Comparison of ENCODE assay signal across 11 cellular contexts in genomic region chr10:5943536-5943935, GRCh38. TPM values are rescaled to one million over a fixed set of nuclear protein-coding genes. Genes with fewer than 3 reads are reported as not detected.
DNase-seq lines count a peak whose midpoint lies in the region; ATAC-seq and TF ChIP-seq lines count a peak whose summit lies in the region.
"Had no signal": no experiment of that assay in that cellular context is flagged by ENCODE, and none has a peak within 500 bp of the region (broad histone marks: within the 10 kb centered on the region; RNA-seq: fewer than 3 reads in every experiment).

No MANE protein-coding gene starts in this region.

- H3K9me3 Mint-ChIP-seq in endodermal cell: no peaks in the 10 kb centered on the region
- no peaks in the 10 kb centered on the region for H3K9me3 Mint-ChIP-seq in CD4-positive, alpha-beta T cell
- H3K9me3 Mint-ChIP-seq: activated naive CD4-positive, alpha-beta T cell treated with anti-CD3 and anti-CD28 coated beads, Interleukin-2, amount 10 ng/mL, durations not matched to agents 7 days and 5 days had no signal

- no peak overlapping the region for H3K23ac ChIP-seq in mesenchymal stem cell (ENCODE audit: low read length in 2 of 2)

- POLR2A ChIA-PET in CD4-positive, alpha-beta T cell (lab: Charles Lee): no interaction called here

- no peak overlapping the region for H3K4me3 ChIP-seq in endodermal cell (ENCODE audit: low read length)
- peak overlapping the region in 1 of 2 experiments; percentile 53 for H3K4me3 ChIP-seq in mesenchymal stem cell (ENCODE audit: insufficient read depth in 1 of 2, low read depth in 1 of 2, low read length in 2 of 2)
- H3K4me3 ChIP-seq in testis: no peak overlapping the region
- H3K4me3 ChIP-seq: GM12878 had no signal

- no peak overlapping the region for H3K4me3 Mint-ChIP-seq in endodermal cell
- no peak overlapping the region for H3K4me3 Mint-ChIP-seq in CD4-positive, alpha-beta T cell
- H3K4me3 Mint-ChIP-seq: activated naive CD4-positive, alpha-beta T cell treated with anti-CD3 and anti-CD28 coated beads, Interleukin-2, amount 10 ng/mL, durations not matched to agents 7 days and 5 days had no signal

- no peak overlapping the region for H3K14ac ChIP-seq in mesenchymal stem cell (ENCODE audit: low read length in 2 of 2)

- H3K9ac ChIP-seq in endodermal cell (ENCODE audit: extremely low read depth, low read length, poor library complexity, severe bottlenecking) (no peak overlapping the region), mesenchymal stem cell (ENCODE audit: low read length) (peak overlapping the region; percentile 87)

- H3K27ac Mint-ChIP-seq in endodermal cell: peak overlapping the region; percentile 60
- H3K27ac Mint-ChIP-seq in CD4-positive, alpha-beta T cell: no peak overlapping the region
- H3K27ac Mint-ChIP-seq: activated naive CD4-positive, alpha-beta T cell treated with anti-CD3 and anti-CD28 coated beads, Interleukin-2, amount 10 ng/mL, durations not matched to agents 7 days and 5 days had no signal

- H3K27ac ChIP-seq in endodermal cell (ENCODE audit: low read depth, low read length) (no peak overlapping the region), mesenchymal stem cell (ENCODE audit: low read length, poor library complexity, severe bottlenecking) (no peak overlapping the region), testis (peak overlapping the region; percentile 70 to 80)
- H3K27ac ChIP-seq in CD4-positive, alpha-beta T cell (ENCODE audit: low read depth, low read length): no peak overlapping the region

- TF ChIP-seq POLR2A in testis (IDR thresholded peaks at IDR 0.05): no peak

- no peak for ATAC-seq in CD4-positive, alpha-beta T cell (ENCODE audit: poor library complexity)
- ATAC-seq in HG03460 (IDR thresholded peaks at IDR 0.05; ENCODE audit: unreplicated experiment): no peak
- ATAC-seq: GM12878 had no signal

- CTCF ChIA-PET in CD4-positive, alpha-beta T cell (lab: Charles Lee): no interaction called here

- no peaks in the 10 kb centered on the region for H3K4me1 ChIP-seq in endodermal cell (ENCODE audit: control insufficient read depth, insufficient read depth, low read length)
- peaks cover 6% of the 10 kb centered on the region for H3K4me1 ChIP-seq in mesenchymal stem cell (ENCODE audit: control insufficient read depth, insufficient read depth, low read depth, low read length)
- H3K4me1 ChIP-seq in testis: peaks cover 14% of the 10 kb centered on the region

- TF ChIP-seq CTCF in endodermal cell (conservative IDR thresholded peaks at IDR 0.05): no peak
- TF ChIP-seq CTCF in testis (IDR thresholded peaks at IDR 0.05): no peak
- no peak for TF ChIP-seq CTCF in CD4-positive, alpha-beta T cell (IDR thresholded peaks at IDR 0.05)

- H3K4ac ChIP-seq in mesenchymal stem cell (ENCODE audit: low read depth in 1 of 2, low read length in 2 of 2): peak overlapping the region in 1 of 2 experiments; percentile 68

- H3K9me3 ChIP-seq in endodermal cell (ENCODE audit: control insufficient read depth, low read length): no peaks in the 10 kb centered on the region
- no peaks in the 10 kb centered on the region for H3K9me3 ChIP-seq in mesenchymal stem cell (ENCODE audit: control insufficient read depth, low read length)
- no peaks in the 10 kb centered on the region for H3K9me3 ChIP-seq in testis
- H3K9me3 ChIP-seq in CD4-positive, alpha-beta T cell (ENCODE audit: control insufficient read depth, low read length): no peaks in the 10 kb centered on the region

- DNase-seq in NCI-H146 (lab: John Stamatoyannopoulos, UW): peak; percentile 73
- DNase-seq in endodermal cell: peak; percentile 67
- no peak for DNase-seq in mesenchymal stem cell
- no peak for DNase-seq in testis
- DNase-seq in NCI-H446 (lab: John Stamatoyannopoulos, UW): no peak
- no peak for DNase-seq in CD4-positive, alpha-beta T cell
- no peak for DNase-seq in activated CD4-positive, alpha-beta T cell treated with anti-CD3 and anti-CD28 coated beads, Interleukin-2, amount 50 U/mL, for 4 hours
- DNase-seq: activated naive CD4-positive, alpha-beta T cell treated with anti-CD3 and anti-CD28 coated beads, Interleukin-2, amount 10 ng/mL, durations not matched to agents 7 days and 5 days; stimulated activated CD8-positive, alpha-beta memory T cell treated with anti-CD3 and anti-CD28 coated beads, Interleukin-4, amount 100 ng/mL, for 48 hours had no signal

- no peak overlapping the region for H2AFZ ChIP-seq in mesenchymal stem cell (ENCODE audit: low read depth, low read length)

- H3K79me1 ChIP-seq in mesenchymal stem cell (replicated peaks; ENCODE audit: low read length, poor library complexity, severe bottlenecking): no peaks in the 10 kb centered on the region

- H2BK5ac ChIP-seq in mesenchymal stem cell (ENCODE audit: low read depth, low read length, poor library complexity, severe bottlenecking): no peak overlapping the region

- 85 to 86% methylated on average over 4 to 14 of the region's 15 CpGs for WGBS in endodermal cell (ENCODE audit: insufficient coverage in 1 of 2, insufficient read length in 1 of 2), 2 experiments
- WGBS in mesenchymal stem cell: 83% methylated on average over 9 of the region's 15 CpGs
- WGBS in testis, 2 donors: 38 to 64% methylated on average over 12 to 15 of the region's 15 CpGs

- intact Hi-C loops in testis (cut with DNase I; ENCODE audit: low total_unique reads): no loop called here
- intact Hi-C loops in CD4-positive, alpha-beta T cell (cut with DNase I, micrococcal nuclease): no loop called here

- no peak overlapping the region for H2AK5ac ChIP-seq in mesenchymal stem cell (ENCODE audit: low read length, severe bottlenecking)

- H3K36me3 ChIP-seq in endodermal cell (ENCODE audit: control insufficient read depth, insufficient read depth, low read length): peaks cover 5% of the 10 kb centered on the region
- peaks cover 5% of the 10 kb centered on the region in 2 experiments for H3K36me3 ChIP-seq in mesenchymal stem cell (ENCODE audit: control insufficient read depth in 1 of 2, insufficient read depth in 2 of 2, low read depth in 1 of 2, low read length in 2 of 2)
- no peaks in the 10 kb centered on the region for H3K36me3 ChIP-seq in testis (ENCODE audit: low read depth, missing control alignments)

- H4K91ac ChIP-seq in mesenchymal stem cell (ENCODE audit: low read length): peak overlapping the region; percentile 77

- H2BK15ac ChIP-seq in mesenchymal stem cell (ENCODE audit: low read depth, poor library complexity, severe bottlenecking): no peak overlapping the region

- peaks cover 16% of the 10 kb centered on the region for H3K4me1 Mint-ChIP-seq in endodermal cell
- peaks cover 8% of the 10 kb centered on the region for H3K4me1 Mint-ChIP-seq in CD4-positive, alpha-beta T cell (ENCODE audit: low read depth)

- no peak overlapping the region for H3K4me2 ChIP-seq in mesenchymal stem cell (ENCODE audit: low read length, poor library complexity, severe bottlenecking)

- peaks cover 4% of the 10 kb centered on the region for H3K36me3 Mint-ChIP-seq in endodermal cell (ENCODE audit: low read depth)
- H3K36me3 Mint-ChIP-seq in CD4-positive, alpha-beta T cell (ENCODE audit: low read depth): peaks cover 2% of the 10 kb centered on the region

- H2BK120ac ChIP-seq in mesenchymal stem cell (ENCODE audit: low read depth, low read length): no peak overlapping the region

- H3K27me3 Mint-ChIP-seq in endodermal cell (ENCODE audit: insufficient read depth): no peaks in the 10 kb centered on the region
- H3K27me3 Mint-ChIP-seq in CD4-positive, alpha-beta T cell: no peaks in the 10 kb centered on the region

- H3K27me3 ChIP-seq in endodermal cell (ENCODE audit: control insufficient read depth, insufficient read depth, low read length, poor library complexity, severe bottlenecking): no peaks in the 10 kb centered on the region
- H3K27me3 ChIP-seq in mesenchymal stem cell (ENCODE audit: control insufficient read depth in 1 of 2, insufficient read depth in 1 of 2, low read length in 2 of 2): peaks cover 0 to 12% of the 10 kb centered on the region in 2 experiments
- H3K27me3 ChIP-seq in testis: no peaks in the 10 kb centered on the region
- H3K27me3 ChIP-seq in CD4-positive, alpha-beta T cell (ENCODE audit: control insufficient read depth, insufficient read depth, low read length): no peaks in the 10 kb centered on the region

- no peak overlapping the region for H3K18ac ChIP-seq in mesenchymal stem cell (ENCODE audit: low read depth in 1 of 2, low read length in 2 of 2)

- peak overlapping the region in 1 of 2 experiments; percentile 82 for H2BK12ac ChIP-seq in mesenchymal stem cell (ENCODE audit: low read length in 2 of 2)

- peak overlapping the region; percentile 66 for H4K8ac ChIP-seq in mesenchymal stem cell (ENCODE audit: low read length)

RNA-seq across cellular contexts. Expression of gene IL15RA, which starts 33.8 kb away (rescaled TPM):
- total RNA-seq in endodermal cell (under 1 TPM; 0.35 to 0.37 TPM), testis (10 to 100 TPM; 18.3 to 21.9 TPM)
- not detected for polyA plus RNA-seq in endodermal cell (2013, experiment 1 of 2)
- not detected for polyA plus RNA-seq in endodermal cell (2013, experiment 2 of 2)
- 16.5 TPM for polyA plus RNA-seq in mesenchymal stem cell (2013, experiment 1 of 2)
- polyA plus RNA-seq in mesenchymal stem cell (2013, experiment 2 of 2): 17.2 TPM
- 15.6 TPM for polyA plus RNA-seq in testis (ENCODE audit: insufficient read depth, low read depth, low replicate concordance)
- 1 to 10 TPM; 4.4 TPM for total RNA-seq in CD4-positive, alpha-beta T cell

RNA-seq across cellular contexts. Expression of gene FBH1, which starts 53.5 kb away (rescaled TPM):
- total RNA-seq in endodermal cell (10 to 100 TPM; 61.1 to 71.6 TPM), testis (100 to 1,000 TPM; 174 to 203 TPM)
- 43.3 TPM for polyA plus RNA-seq in endodermal cell (2013, experiment 1 of 2)
- 42.8 TPM for polyA plus RNA-seq in endodermal cell (2013, experiment 2 of 2)
- 34.4 TPM for polyA plus RNA-seq in mesenchymal stem cell (2013, experiment 1 of 2)
- polyA plus RNA-seq in mesenchymal stem cell (2013, experiment 2 of 2): 30.4 TPM
- 91.6 TPM for polyA plus RNA-seq in testis (ENCODE audit: insufficient read depth, low read depth, low replicate concordance)
- total RNA-seq in CD4-positive, alpha-beta T cell: 10 to 100 TPM; 33.9 to 34.2 TPM

RNA-seq across cellular contexts. Expression of gene ANKRD16, which starts 53.8 kb away (rescaled TPM):
- total RNA-seq in endodermal cell (10 to 100 TPM; 12.5 to 13.0 TPM), testis (10 to 100 TPM; 30.3 to 32.1 TPM)
- 9.0 TPM for polyA plus RNA-seq in endodermal cell (2013, experiment 1 of 2)
- polyA plus RNA-seq in endodermal cell (2013, experiment 2 of 2): 9.4 TPM
- 2.3 TPM for polyA plus RNA-seq in mesenchymal stem cell (2013, experiment 1 of 2)
- polyA plus RNA-seq in mesenchymal stem cell (2013, experiment 2 of 2): 2.3 TPM
- 14.2 TPM for polyA plus RNA-seq in testis (ENCODE audit: insufficient read depth, low read depth, low replicate concordance)
- total RNA-seq in CD4-positive, alpha-beta T cell: 1 to 10 TPM; 1.4 to 1.8 TPM

Comparison
In these comparisons a context has a peak if more than half of its experiments do, and no peak if none do; other contexts are left out.
1. DNase-seq: peak in NCI-H146 (single experiment) and endodermal cell (single experiment); none in mesenchymal stem cell (single experiment), testis (single experiment), NCI-H446 (0 of 2), CD4-positive, alpha-beta T cell (0 of 10) and activated CD4-positive, alpha-beta T cell treated with anti-CD3 and anti-CD28 coated beads, Interleukin-2, amount 50 U/mL, for 4 hours (0 of 2).
2. H3K27ac ChIP-seq: peak in testis (2 of 2); none in endodermal cell (single experiment), mesenchymal stem cell (single experiment) and CD4-positive, alpha-beta T cell (single experiment).
3. RNA of gene ANKRD16, which starts 53.8 kb away (total RNA-seq): 30.3 to 32.1 TPM in testis and 12.5 to 13.0 TPM in endodermal cell; 1.4 to 1.8 TPM in CD4-positive, alpha-beta T cell; every median in the first group is over 4 times any median in the second.